In the genomic region with DNA sequence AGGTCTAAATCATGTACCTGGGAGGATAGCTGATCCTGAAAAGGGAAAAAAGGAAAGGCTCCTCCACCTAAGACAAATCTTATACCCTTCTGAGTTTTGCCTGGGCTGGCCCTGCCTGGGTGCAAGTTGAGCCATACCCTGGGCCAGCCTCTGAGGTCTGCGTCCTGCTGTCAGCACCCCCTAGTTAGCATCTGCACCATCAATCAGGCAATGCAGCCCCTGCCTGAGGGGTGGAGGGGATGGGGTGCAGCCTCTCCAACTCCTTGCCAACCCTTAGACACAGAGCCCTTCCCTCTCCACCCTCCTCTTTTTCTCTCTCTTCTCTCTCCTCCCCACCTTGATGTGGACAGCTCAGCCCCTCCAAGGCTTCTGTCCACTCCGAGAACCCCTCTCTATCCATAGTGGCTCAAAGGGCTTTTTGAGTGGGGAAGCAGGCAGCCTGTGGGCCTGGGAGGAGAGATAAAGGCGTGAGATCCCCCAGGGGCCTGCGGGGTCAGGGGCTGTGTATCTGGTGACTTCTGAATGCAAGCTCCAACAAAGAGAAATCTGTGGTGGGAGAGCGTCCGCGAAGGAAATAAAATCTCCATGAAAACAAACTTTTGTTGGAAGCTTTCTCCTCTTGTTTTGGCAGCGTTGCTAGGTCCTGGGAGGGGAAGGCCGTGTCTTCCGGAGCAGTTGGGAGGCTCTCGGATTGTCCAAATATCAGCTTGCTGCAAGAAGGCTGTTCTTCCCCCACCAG, we compare ENCODE assay signal across 13 cellular contexts. TPM values are rescaled to one million over a fixed set of nuclear protein-coding genes. Genes with fewer than 3 reads are reported as not detected.
A peak's percentile ranks its signal among the peaks of the same experiment; 100 is the strongest.
DNase-seq lines count a peak whose midpoint lies in the region; ATAC-seq, FAIRE-seq and TF ChIP-seq lines count a peak whose summit lies in the region.
"Had no signal": no experiment of that assay in that cellular context is flagged by ENCODE, and none has a peak within 500 bp of the region (broad histone marks: within the 10 kb centered on the region; RNA-seq: fewer than 3 reads in every experiment).

No MANE protein-coding gene starts in this region.

- FAIRE-seq in endothelial cell of umbilical vein (lab: Jason Lieb, UNC): no peak
- FAIRE-seq: islet of Langerhans had no signal

- H3K9ac ChIP-seq in NT2/D1 (ENCODE audit: insufficient read length, low read depth) (no peak overlapping the region), endothelial cell of umbilical vein (replicated peaks; ENCODE audit: extremely low read depth, insufficient read depth, low read length) (no peak overlapping the region)

- dilution Hi-C loops in endothelial cell of umbilical vein (cut with MboI; ENCODE audit: extremely low pct_ligation_motif_present, low sequenced_read_pairs): no loop called here

- POLR2A ChIA-PET in endothelial cell of umbilical vein (lab: Charles Lee): interaction anchor here (0.6 kb wide), 1 partner anchor 132 kb away, joined by 8 read pairs; no protein-coding TSS in a partner anchor

- H2AFZ ChIP-seq in endothelial cell of umbilical vein (ENCODE audit: low read depth, low read length): no peak overlapping the region

- H4K20me1 ChIP-seq in endothelial cell of umbilical vein (replicated peaks; ENCODE audit: control insufficient read depth, extremely low read depth, insufficient read depth, low read length): no peaks in the 10 kb centered on the region

- no peaks in the 10 kb centered on the region for H3K9me1 ChIP-seq in endothelial cell of umbilical vein (replicated peaks; ENCODE audit: control insufficient read depth, extremely low read depth, insufficient read depth, low read length)

- no TSS peak for BruUV-seq in endothelial cell of umbilical vein (replicated peaks; lab: Mats Ljungman, UMichigan)

- WGBS in right lobe of liver (ENCODE audit: insufficient coverage, low coverage, low lambda C conversion rate, missing lambda C conversion rate): 37% methylated on average over 10 of the region's 11 CpGs

- intact Hi-C loops in endothelial cell of umbilical vein (cut with micrococcal nuclease) (no loop called here), right lobe of liver (cut with DNase I) (no loop called here), gastrocnemius medialis (cut with DNase I; ENCODE audit: low total_unique reads) (loop anchor here (5.0 kb wide), 2 partner anchors 47 to 133 kb away; no protein-coding TSS in a partner anchor)

- in situ Hi-C loops in gastrocnemius medialis (cut with MboI; ENCODE audit: low sequenced_read_pairs in 4 of 4): no loop called here

- TF ChIP-seq POLR2A in endothelial cell of umbilical vein (IDR thresholded peaks at IDR 0.05; ENCODE audit: low read depth, low read length): no peak
- no peak for TF ChIP-seq POLR2A in right lobe of liver (IDR thresholded peaks at IDR 0.05)
- TF ChIP-seq POLR2A in gastrocnemius medialis (IDR thresholded peaks at IDR 0.05): no peak

- no peaks in the 10 kb centered on the region for H3K36me3 ChIP-seq in NT2/D1 (ENCODE audit: insufficient read depth, insufficient read length, low read length)
- H3K36me3 ChIP-seq in endothelial cell of umbilical vein (ENCODE audit: control insufficient read depth in 2 of 2, extremely low read depth in 1 of 2, insufficient read depth in 2 of 2, low read length in 2 of 2): no peaks in the 10 kb centered on the region
- no peaks in the 10 kb centered on the region for H3K36me3 ChIP-seq in right lobe of liver
- H3K36me3 ChIP-seq in gastrocnemius medialis: no peaks in the 10 kb centered on the region
- H3K36me3 ChIP-seq: prostate gland had no signal

- H3K4me2 ChIP-seq in endothelial cell of umbilical vein (ENCODE audit: insufficient read depth, low read length): no peak overlapping the region

- peaks cover 25% of the 10 kb centered on the region for H3K4me1 ChIP-seq in NT2/D1 (ENCODE audit: insufficient read depth, insufficient read length)
- no peaks in the 10 kb centered on the region for H3K4me1 ChIP-seq in endothelial cell of umbilical vein (ENCODE audit: control insufficient read depth, extremely low read depth, insufficient read depth, low read length)
- no peaks in the 10 kb centered on the region for H3K4me1 ChIP-seq in right lobe of liver
- peaks cover 41 to 76% of the 10 kb centered on the region in 2 donors for H3K4me1 ChIP-seq in gastrocnemius medialis

- no peaks in the 10 kb centered on the region for H3K79me2 ChIP-seq in endothelial cell of umbilical vein (ENCODE audit: control insufficient read depth, insufficient read depth, low read length)

- H3K4me3 ChIP-seq in NT2/D1 (ENCODE audit: insufficient read length, low read depth): no peak overlapping the region
- H3K4me3 ChIP-seq in endothelial cell of umbilical vein (replicated peaks in 1 of 3; ENCODE audit: insufficient read depth in 1 of 3, low read depth in 1 of 3, low read length in 3 of 3): no peak overlapping the region
- H3K4me3 ChIP-seq in right lobe of liver: no peak overlapping the region
- H3K4me3 ChIP-seq in gastrocnemius medialis: no peak overlapping the region
- H3K4me3 ChIP-seq: prostate gland had no signal

- CTCF ChIA-PET in endothelial cell of umbilical vein (lab: Charles Lee): interaction anchor here (0.9 to 1.5 kb wide), 4 partner anchors 10 to 131 kb away, joined by 3 to 7 read pairs (median 4); no protein-coding TSS in a partner anchor

- TF ChIP-seq CTCF in endothelial cell of umbilical vein (IDR thresholded peaks at IDR 0.05; ENCODE audit: extremely low read depth in 1 of 2, insufficient read depth in 1 of 2, low read depth in 1 of 2, low read length in 2 of 2) (no peak), right lobe of liver (IDR thresholded peaks at IDR 0.05) (no peak), gastrocnemius medialis (IDR thresholded peaks at IDR 0.05 in 4 of 5, conservative IDR thresholded peaks at IDR 0.05 in 1 of 5) (no peak)

- no peak overlapping the region for H3K27ac ChIP-seq in endothelial cell of umbilical vein (ENCODE audit: insufficient read depth, low read depth, low read length)
- H3K27ac ChIP-seq in right lobe of liver: no peak overlapping the region
- peak overlapping the region; percentile 24 to 48 (median 44) for H3K27ac ChIP-seq in gastrocnemius medialis
- H3K27ac ChIP-seq: RWPE1 had no signal

- DNase-seq in NT2/D1 (ENCODE audit: low read depth, low spot score) (peak; percentile 75), endothelial cell of umbilical vein (ENCODE audit: low read depth, low spot score) (peak; percentile 87), right lobe of liver (peak in 1 of 3 donors; percentile 25), gastrocnemius medialis (no peak), NCI-H2107 treated with DMSO at 0.1 percent for 48 hours (lab: John Stamatoyannopoulos, UW; ENCODE audit: unreplicated experiment) (no peak), activated gamma-delta T cell treated with Interleukin-2 at 50 U/mL for 16 hours (no peak), NCI-H2081 treated with DMSO at 0.1 percent for 48 hours (lab: John Stamatoyannopoulos, UW) (no peak)
- DNase-seq: DND-41, NCI-H446 treated with DMSO at 0.1 percent for 48 hours had no signal

- no peaks in the 10 kb centered on the region for H3K9me3 ChIP-seq in NT2/D1 (ENCODE audit: insufficient read depth, low read length)
- H3K9me3 ChIP-seq in endothelial cell of umbilical vein (replicated peaks; ENCODE audit: control insufficient read depth, insufficient read depth, low read length): no peaks in the 10 kb centered on the region
- H3K9me3 ChIP-seq in right lobe of liver: no peaks in the 10 kb centered on the region
- no peaks in the 10 kb centered on the region for H3K9me3 ChIP-seq in gastrocnemius medialis
- H3K9me3 ChIP-seq: prostate gland had no signal

- peak in 3 of 4 donors; percentile 57 to 77 (median 67) for ATAC-seq in right lobe of liver
- no peak for ATAC-seq in gastrocnemius medialis
- no peak for ATAC-seq in GM18873 (IDR thresholded peaks at IDR 0.05; ENCODE audit: low FRiP score, unreplicated experiment)

- no peaks in the 10 kb centered on the region for H3K27me3 ChIP-seq in NT2/D1 (ENCODE audit: insufficient read depth, insufficient read length)
- H3K27me3 ChIP-seq in endothelial cell of umbilical vein (ENCODE audit: control insufficient read depth in 2 of 2, insufficient read depth in 2 of 2, low read length in 2 of 2): peaks cover 4 to 30% of the 10 kb centered on the region in 2 experiments
- no peaks in the 10 kb centered on the region for H3K27me3 ChIP-seq in right lobe of liver
- no peaks in the 10 kb centered on the region for H3K27me3 ChIP-seq in gastrocnemius medialis

TF ChIP-seq in endothelial cell of umbilical vein, 7 proteins besides CTCF, POLR2A, EP300 and RAD21:
- TF ChIP-seq EZH2 (IDR thresholded peaks at IDR 0.05; ENCODE audit: borderline replicate concordance, low read depth, low read length, severe bottlenecking) (no peak), POLR2AphosphoS5 (IDR thresholded peaks at IDR 0.05; ENCODE audit: insufficient read depth, low read depth, low read length) (no peak), MYC (IDR thresholded peaks at IDR 0.05; ENCODE audit: low read depth, low read length) (no peak), FOS (IDR thresholded peaks at IDR 0.05; ENCODE audit: borderline replicate concordance, insufficient read depth, low read length) (no peak), JUN (IDR thresholded peaks at IDR 0.05; ENCODE audit: borderline replicate concordance, insufficient read depth, insufficient read length, low read depth) (no peak), GATA2 (IDR thresholded peaks at IDR 0.05; ENCODE audit: insufficient read depth, insufficient read length, low read depth, low read length) (no peak)
- TF ChIP-seq, protein P1, sequence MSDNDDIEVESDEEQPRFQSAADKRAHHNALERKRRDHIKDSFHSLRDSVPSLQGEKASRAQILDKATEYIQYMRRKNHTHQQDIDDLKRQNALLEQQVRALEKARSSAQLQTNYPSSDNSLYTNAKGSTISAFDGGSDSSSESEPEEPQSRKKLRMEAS (IDR thresholded peaks at IDR 0.05; ENCODE audit: insufficient read depth, insufficient read length): no peak

RNA-seq across cellular contexts. Expression of a gene that starts 50.1 kb away (rescaled TPM):
- total RNA-seq in endothelial cell of umbilical vein: 0.11 and 0.14 TPM in 2 replicates
- polyA plus RNA-seq in endothelial cell of umbilical vein: 0.89 and 0.91 TPM in 2 replicates
- 0.77 and 1.1 TPM in 2 replicates for polyA plus RNA-seq in endothelial cell of umbilical vein (2011; cell fraction: cytosol; rRNA removed)
- polyA plus RNA-seq in endothelial cell of umbilical vein (2011; cell fraction: nucleus; rRNA removed): 1.4 and 2.9 TPM in 2 replicates
- polyA plus RNA-seq in endothelial cell of umbilical vein (2012): 0.15 TPM in 1 of 2 replicates, not detected in the other
- polyA minus RNA-seq in endothelial cell of umbilical vein: 1.1 and 1.4 TPM in 2 replicates
- not detected for polyA minus RNA-seq in endothelial cell of umbilical vein (2011; cell fraction: cytosol; rRNA and poly(A)+ RNA removed)
- polyA minus RNA-seq in endothelial cell of umbilical vein (2011; cell fraction: nucleus; rRNA and poly(A)+ RNA removed): 1.0 and 3.6 TPM in 2 replicates
- total RNA-seq in right lobe of liver: under 1 TPM; 0.09 to 0.31 (median 0.14) TPM
- 10 to 100 TPM in 1 of 4 donors, 1 to 10 TPM in 3; 3.7 to 11.7 (median 6.0) TPM for total RNA-seq in gastrocnemius medialis

Comparison
In these comparisons a context has a peak if more than half of its experiments do, and no peak if none do; other contexts are left out.
1. DNase-seq: peak in NT2/D1 (single experiment) and endothelial cell of umbilical vein (single experiment); none in gastrocnemius medialis (0 of 2), NCI-H2107 treated with DMSO at 0.1 percent for 48 hours (single experiment), activated gamma-delta T cell treated with Interleukin-2 at 50 U/mL for 16 hours (single experiment) and NCI-H2081 treated with DMSO at 0.1 percent for 48 hours (single experiment).
2. H3K27ac ChIP-seq: peak in gastrocnemius medialis (4 of 4); none in endothelial cell of umbilical vein (single experiment) and right lobe of liver (0 of 3).
3. ATAC-seq: peak in right lobe of liver (3 of 4); none in gastrocnemius medialis (0 of 2) and GM18873 (single experiment).